ENCODE assay signal across 8 cellular contexts in genomic region chr11:66546368-66546965, GRCh38. TPM values are rescaled to one million over a fixed set of nuclear protein-coding genes. Genes with fewer than 3 reads are reported as not detected.
DNase-seq lines count a peak whose midpoint lies in the region; ATAC-seq and TF ChIP-seq lines count a peak whose summit lies in the region.

ACTN3 (plus strand) TSS chr11:66546903; CDS start chr11:66546938, 35 bp downstream.

- no peaks in the 10 kb centered on the region for H3K9me2 ChIP-seq in hepatocyte (replicated peaks; ENCODE audit: insufficient read depth)

- DNase-seq in activated naive CD4-positive, alpha-beta T cell treated with Interleukin-2 at 50 U/mL for 16 hours, result peak; percentile 24
- DNase-seq in activated naive CD4-positive, alpha-beta T cell treated with anti-CD3 and anti-CD28 coated beads, Interleukin-2, amount 50 U/mL, for 16 hours, result no peak
- peak; percentile 32 for DNase-seq in hepatocyte (ENCODE audit: low spot score)
- DNase-seq in omental fat pad (ENCODE audit: low spot score), result no peak
- DNase-seq in activated CD4-positive, CD25-positive, alpha-beta regulatory T cell (lab: John Stamatoyannopoulos, UW), result no peak
- no peak for DNase-seq in hepatic stellate cell (ENCODE audit: low spot score)

- H2AFZ ChIP-seq in hepatocyte, result peak within 1 kb of the TSS; percentile 61

- peaks cover 17% of the 10 kb centered on the region for H3K4me1 ChIP-seq in hepatocyte (ENCODE audit: insufficient read depth)

- no peaks in the 10 kb centered on the region for H3K9me3 Mint-ChIP-seq in activated T-helper 17 cell treated with anti-CD3 and anti-CD28 coated beads, Interleukin-2, amount 50 U/mL, for 72 hours

- H3K36me3 Mint-ChIP-seq in activated T-helper 17 cell treated with anti-CD3 and anti-CD28 coated beads, Interleukin-2, amount 50 U/mL, for 72 hours (ENCODE audit: low read depth), result peaks cover 22% of the 10 kb centered on the region

- peak within 1 kb of the TSS; percentile 95 for H3K4me3 Mint-ChIP-seq in activated T-helper 17 cell treated with anti-CD3 and anti-CD28 coated beads, Interleukin-2, amount 50 U/mL, for 72 hours

- no peaks in the 10 kb centered on the region for H3K36me3 ChIP-seq in hepatocyte (replicated peaks; ENCODE audit: insufficient read depth, low read depth)

- H3K4me1 Mint-ChIP-seq in activated T-helper 17 cell treated with anti-CD3 and anti-CD28 coated beads, Interleukin-2, amount 50 U/mL, for 72 hours, result peaks cover 30% of the 10 kb centered on the region

- 6% methylated on average over 37 of the region's 37 CpGs for WGBS in hepatocyte (ENCODE audit: low lambda C conversion rate, missing lambda C conversion rate)

- peak within 1 kb of the TSS; percentile 81 for H3K27ac Mint-ChIP-seq in activated T-helper 17 cell treated with anti-CD3 and anti-CD28 coated beads, Interleukin-2, amount 50 U/mL, for 72 hours

- no peaks in the 10 kb centered on the region for H4K20me1 ChIP-seq in hepatocyte (ENCODE audit: insufficient read depth, poor library complexity, severe bottlenecking)

- H3K9me3 ChIP-seq in hepatocyte (ENCODE audit: low read depth), result no peaks in the 10 kb centered on the region

- H3K4me3 ChIP-seq in hepatocyte (peak within 1 kb of the TSS; percentile 83), skin epidermis (peak within 1 kb of the TSS; percentile 72 to 96 (median 79))

- peak within 1 kb of the TSS; percentile 90 for H3K4me2 ChIP-seq in hepatocyte

- TF ChIP-seq CTCF in hepatocyte (IDR thresholded peaks at IDR 0.05; ENCODE audit: poor library complexity) (no peak), omental fat pad (IDR thresholded peaks at IDR 0.05) (no peak)

- peaks cover 3% of the 10 kb centered on the region for H3K79me2 ChIP-seq in hepatocyte

- no peaks in the 10 kb centered on the region for H3K27me3 ChIP-seq in hepatocyte

- ATAC-seq in activated T-helper 17 cell treated with anti-CD3 and anti-CD28 coated beads, Interleukin-2, amount 50 U/mL, for 72 hours (replicated peaks), result peak; percentile 11
- ATAC-seq in omental fat pad (ENCODE audit: low FRiP score), result no peak

- no peaks in the 10 kb centered on the region for H3K27me3 Mint-ChIP-seq in activated T-helper 17 cell treated with anti-CD3 and anti-CD28 coated beads, Interleukin-2, amount 50 U/mL, for 72 hours

- H3K27ac ChIP-seq in hepatocyte, result peak within 1 kb of the TSS; percentile 43
- peak within 1 kb of the TSS; percentile 36 to 93 (median 84) for H3K27ac ChIP-seq in skin epidermis

RNA-seq across cellular contexts. Expression of gene ACTN3, which starts in this region (rescaled TPM):
- total RNA-seq in activated T-helper 17 cell treated with anti-CD3 and anti-CD28 coated beads, Interleukin-2, amount 50 U/mL, for 72 hours, result 1 to 10 TPM in 1 of 2 donors, under 1 TPM in 1; 0.58 to 3.0 TPM
- total RNA-seq in hepatocyte, result not detected in 2 replicates
- polyA plus RNA-seq in hepatocyte, result 0.09 and 0.58 TPM in 2 replicates
- total RNA-seq in omental fat pad, result not detected

Comparison
In these comparisons a context has a peak if more than half of its experiments do, and no peak if none do; other contexts are left out.
1. Peak in DNase-seq, H3K4me3 ChIP-seq, H3K27ac ChIP-seq and H3K4me2 ChIP-seq in hepatocyte; RNA of the gene not detected or under 1 TPM.